In the genomic region with DNA sequence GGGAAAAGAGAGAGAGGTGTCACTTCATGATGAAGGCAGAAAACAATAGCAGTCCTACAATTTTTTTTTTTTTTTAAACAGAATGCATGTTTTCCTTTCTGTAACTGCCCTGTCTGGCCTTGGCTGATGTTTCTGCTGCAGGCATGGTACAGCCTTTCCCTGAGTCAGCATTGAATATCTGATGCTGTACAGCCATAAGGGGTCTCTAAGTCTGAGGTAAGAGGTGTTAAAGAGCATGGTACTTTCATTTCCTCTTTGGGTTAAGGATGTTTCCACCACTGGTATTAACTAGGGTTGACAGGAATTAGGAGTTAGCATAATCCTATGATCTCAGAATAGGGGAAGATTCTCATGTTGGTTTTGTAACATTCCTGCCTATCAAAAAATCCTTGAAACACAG, we compare ENCODE assay signal across 12 cellular contexts.
DNase-seq lines count a peak whose midpoint lies in the region; ATAC-seq, FAIRE-seq and TF ChIP-seq lines count a peak whose summit lies in the region.
"Had no signal": no experiment of that assay in that cellular context is flagged by ENCODE, and none has a peak within 500 bp of the region (broad histone marks: within the 10 kb centered on the region; RNA-seq: fewer than 3 reads in every experiment).

No MANE protein-coding gene starts in this region.

- H3K4me3 ChIP-seq in HAP-1 (no peak overlapping the region), kidney (ENCODE audit: low read length in 2 of 2) (no peak overlapping the region)
- H3K4me3 ChIP-seq: GM23248 had no signal

- in situ Hi-C loops in HAP-1 (cut with MboI; ENCODE audit: low sequenced_read_pairs): no loop called here

- H3K9ac ChIP-seq in kidney (ENCODE audit: low read length in 2 of 2): no peak overlapping the region
- H3K9ac ChIP-seq: GM23248 had no signal

- ATAC-seq in GM19025 (IDR thresholded peaks at IDR 0.05; ENCODE audit: low read depth, unreplicated experiment) (peak; percentile 69), HG02623 (IDR thresholded peaks at IDR 0.05; ENCODE audit: unreplicated experiment) (peak; percentile 50), HG03571 (IDR thresholded peaks at IDR 0.05; ENCODE audit: unreplicated experiment) (peak; percentile 58), sciatic nerve (peak; percentile 35)

- no peaks in the 10 kb centered on the region for H3K27me3 ChIP-seq in HAP-1 (ENCODE audit: low read depth)

- FAIRE-seq in kidney (lab: Jason Lieb, UNC) (no peak), RCC 7860 (lab: Jason Lieb, UNC) (no peak)

- intact Hi-C loops in sciatic nerve (cut with DNase I) (no loop called here), kidney (cut with DNase I) (no loop called here)

- TF ChIP-seq CTCF in kidney (IDR thresholded peaks at IDR 0.05; ENCODE audit: borderline replicate concordance, extremely low read depth, insufficient read depth): no peak

- H3K36me3 ChIP-seq in HAP-1 (replicated peaks): no peaks in the 10 kb centered on the region
- no peaks in the 10 kb centered on the region for H3K36me3 ChIP-seq in kidney (ENCODE audit: control insufficient read depth in 1 of 2, insufficient read depth in 2 of 2, low read length in 2 of 2)

- DNase-seq in sciatic nerve (ENCODE audit: low spot score): no peak
- DNase-seq in HT-29 (ENCODE audit: low spot score): no peak
- no peak for DNase-seq in HAP-1 (ENCODE audit: low spot score in 2 of 2)
- DNase-seq in kidney: no peak
- no peak for DNase-seq in RCC 7860 (ENCODE audit: low spot score)
- DNase-seq: activated CD4-positive, alpha-beta T cell treated with anti-CD3 and anti-CD28 coated beads for 48 hours; activated gamma-delta T cell treated with Interleukin-2 at 50 U/mL for 16 hours; retina had no signal

- H3K9me3 ChIP-seq in HAP-1 (no peaks in the 10 kb centered on the region), kidney (ENCODE audit: control insufficient read depth in 1 of 2, low read length in 2 of 2) (no peaks in the 10 kb centered on the region)

- no peak overlapping the region for H3K27ac ChIP-seq in kidney (ENCODE audit: low read depth in 2 of 2, low read length in 2 of 2)
- H3K27ac ChIP-seq: GM23248 had no signal

- no peaks in the 10 kb centered on the region for H3K4me1 ChIP-seq in HAP-1
- H3K4me1 ChIP-seq in kidney (ENCODE audit: control insufficient read depth in 1 of 2, insufficient read depth in 1 of 2, low read depth in 1 of 2, low read length in 2 of 2): no peaks in the 10 kb centered on the region
